ENCODE assay signal across 15 cellular contexts in genomic region chr11:65398362-65398910, GRCh38. TPM values are rescaled to one million over a fixed set of nuclear protein-coding genes. Genes with fewer than 3 reads are reported as not detected.
"Had no signal": no experiment of that assay in that cellular context is flagged by ENCODE, and none has a peak within 500 bp of the region (broad histone marks: within the 10 kb centered on the region; RNA-seq: fewer than 3 reads in every experiment).

No MANE protein-coding gene starts in this region.

- DNase-seq: activated CD4-positive, alpha-beta T cell treated with anti-CD3 and anti-CD28 coated beads, Interleukin-2, amount 50 U/mL, for 4 hours; activated naive CD8-positive, alpha-beta T cell treated with anti-CD3 and anti-CD28 coated beads, Interleukin-2, amount 10 ng/mL, durations not matched to agents 7 days and 5 days; cerebellar nuclear complex; effector CD8-positive, alpha-beta T cell; esophagus squamous epithelium; mesenchymal stem cell; naive thymus-derived CD4-positive, alpha-beta T cell; sigmoid colon; stimulated activated naive CD4-positive, alpha-beta T cell treated with Interleukin-2 at 50 U/mL for 16 hours; T-helper 2 cell; transverse colon had no signal

- H3K27ac ChIP-seq: esophagus squamous epithelium, neural progenitor cell, parathyroid adenoma, sigmoid colon, transverse colon, vagina, VCaP had no signal

- H3K36me3 ChIP-seq: neural progenitor cell had no signal

- H3K9me3 ChIP-seq: esophagus squamous epithelium, sigmoid colon, transverse colon, vagina had no signal

- H3K4me3 Mint-ChIP-seq: activated naive CD8-positive, alpha-beta T cell treated with anti-CD3 and anti-CD28 coated beads, Interleukin-2, amount 10 ng/mL, durations not matched to agents 7 days and 5 days; naive thymus-derived CD4-positive, alpha-beta T cell; neural progenitor cell had no signal

- H3K4me2 ChIP-seq: neural progenitor cell had no signal

- H2AFZ ChIP-seq: neural progenitor cell, parathyroid adenoma had no signal

- H3K4me1 ChIP-seq: esophagus squamous epithelium, neural progenitor cell, parathyroid adenoma, sigmoid colon, vagina had no signal

- H3K4me3 ChIP-seq: esophagus squamous epithelium, neural progenitor cell, sigmoid colon, transverse colon, vagina had no signal

- H3K27me3 Mint-ChIP-seq: activated naive CD8-positive, alpha-beta T cell treated with anti-CD3 and anti-CD28 coated beads, Interleukin-2, amount 10 ng/mL, durations not matched to agents 7 days and 5 days; naive thymus-derived CD4-positive, alpha-beta T cell had no signal

- ATAC-seq: naive thymus-derived CD4-positive, alpha-beta T cell had no signal

- H3K27me3 ChIP-seq: esophagus squamous epithelium, neural progenitor cell, sigmoid colon, transverse colon, vagina had no signal

- H3K27ac Mint-ChIP-seq: activated naive CD8-positive, alpha-beta T cell treated with anti-CD3 and anti-CD28 coated beads, Interleukin-2, amount 10 ng/mL, durations not matched to agents 7 days and 5 days; neural progenitor cell had no signal

- H3K9me3 Mint-ChIP-seq: activated naive CD8-positive, alpha-beta T cell treated with anti-CD3 and anti-CD28 coated beads, Interleukin-2, amount 10 ng/mL, durations not matched to agents 7 days and 5 days; neural progenitor cell had no signal

- H3K9ac ChIP-seq: neural progenitor cell, parathyroid adenoma had no signal

RNA-seq across cellular contexts. Expression of gene TIGD3, which starts 43.9 kb away (rescaled TPM):
- total RNA-seq: vagina had no signal
